ENCODE assay signal across 26 cellular contexts in the genomic region with DNA sequence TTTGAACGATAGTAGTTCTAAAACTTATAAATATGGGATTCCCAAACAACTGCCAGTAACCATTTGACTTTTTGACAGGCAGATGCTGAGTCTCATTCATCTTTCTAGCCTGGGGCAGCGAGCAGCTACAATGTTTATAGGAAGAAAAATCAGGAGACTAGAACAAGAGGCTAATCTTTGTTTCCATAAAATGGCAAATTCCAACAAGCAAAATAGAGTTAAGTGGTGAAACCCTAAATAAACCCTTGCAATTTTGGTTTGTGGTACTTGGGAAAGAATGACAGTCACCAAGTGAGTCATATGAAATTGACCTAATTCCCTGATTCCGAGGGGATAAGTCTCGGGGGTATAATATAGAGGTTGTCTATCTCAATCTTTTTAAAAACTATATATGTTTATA. TPM values are rescaled to one million over a fixed set of nuclear protein-coding genes. Genes with fewer than 3 reads are reported as not detected.
"Had no signal": no experiment of that assay in that cellular context is flagged by ENCODE, and none has a peak within 500 bp of the region (broad histone marks: within the 10 kb centered on the region; RNA-seq: fewer than 3 reads in every experiment).

No MANE protein-coding gene starts in this region.

- H3K4me3 Mint-ChIP-seq: activated B cell treated with CpG ODN at 0.5 μM for 24 hours; activated CD4-positive, alpha-beta T cell treated with anti-CD3 and anti-CD28 coated beads, Interleukin-2, amount 10 ng/mL, durations not matched to agents 24 days and 14 days; activated CD8-positive, alpha-beta memory T cell treated with anti-CD3 and anti-CD28 coated beads, Interleukin-2, amount 10 ng/mL, durations not matched to agents 7 days and 5 days; activated naive CD4-positive, alpha-beta T cell treated with anti-CD3 and anti-CD28 coated beads, Interleukin-2, amount 10 ng/mL, durations not matched to agents 7 days and 5 days; activated naive CD8-positive, alpha-beta T cell treated with anti-CD3 and anti-CD28 coated beads for 36 hours; activated T-cell treated with anti-CD3 and anti-CD28 coated beads, Interleukin-2, amount 50 U/mL, for 4 hours; T-helper 1 cell treated with Interleukin-12 subunit alpha and Interleukin-12 subunit beta and Interleukin-4 antibody, amounts not matched to agents 30 μg/mL and 1 μg/mL, for 36 hours had no signal

- H3K4me3 ChIP-seq: SJCRH30 had no signal

- H3K36me3 ChIP-seq: SJCRH30 had no signal

- H3K27ac Mint-ChIP-seq: activated B cell treated with CpG ODN at 0.5 μM for 24 hours; activated CD4-positive, alpha-beta T cell treated with anti-CD3 and anti-CD28 coated beads, Interleukin-2, amount 10 ng/mL, durations not matched to agents 24 days and 14 days; activated CD8-positive, alpha-beta memory T cell treated with anti-CD3 and anti-CD28 coated beads, Interleukin-2, amount 10 ng/mL, durations not matched to agents 7 days and 5 days; activated naive CD4-positive, alpha-beta T cell treated with anti-CD3 and anti-CD28 coated beads, Interleukin-2, amount 10 ng/mL, durations not matched to agents 7 days and 5 days; activated naive CD8-positive, alpha-beta T cell treated with anti-CD3 and anti-CD28 coated beads for 36 hours; T-helper 1 cell treated with Interleukin-12 subunit alpha and Interleukin-12 subunit beta and Interleukin-4 antibody, amounts not matched to agents 30 μg/mL and 1 μg/mL, for 36 hours had no signal

- H3K27ac ChIP-seq: SJCRH30 had no signal

- DNase-seq: activated B cell treated with CpG ODN at 0.5 μM for 24 hours; activated CD4-positive, alpha-beta T cell treated with anti-CD3 and anti-CD28 coated beads for 1 hour; activated CD4-positive, alpha-beta T cell treated with anti-CD3 and anti-CD28 coated beads, Interleukin-2, amount 10 ng/mL, durations not matched to agents 24 days and 14 days; activated CD4-positive, alpha-beta T cell treated with anti-CD3 and anti-CD28 coated beads, Interleukin-2, amount 50 U/mL, for 48 hours; activated CD8-positive, alpha-beta memory T cell treated with anti-CD3 and anti-CD28 coated beads, Interleukin-2, amount 10 ng/mL, durations not matched to agents 7 days and 5 days; activated effector memory CD4-positive, alpha-beta T cell treated with anti-CD3 and anti-CD28 coated beads, Interleukin-2, amount 50 U/mL, for 16 hours; activated naive CD4-positive, alpha-beta T cell treated with anti-CD3 and anti-CD28 coated beads, Interleukin-2, amount 10 ng/mL, durations not matched to agents 7 days and 5 days; activated naive CD8-positive, alpha-beta T cell treated with anti-CD3 and anti-CD28 coated beads for 36 hours; activated T-cell treated with anti-CD3 and anti-CD28 coated beads, Interleukin-2, amount 50 U/mL, for 4 hours; cerebellar nuclear complex; Kasumi-1; NCI-H1092; NCI-H1417; NCI-H1930; NCI-H2171 treated with DMSO at 0.1 percent for 48 hours; NCI-H345; NCI-H510A; NCI-H526 treated with DMSO at 0.1 percent for 48 hours; NCI-H82; Right ventricle myocardium superior; RPMI8226; SJCRH30; SW 1271; T-helper 9 cell had no signal

- H3K36me3 Mint-ChIP-seq: activated CD8-positive, alpha-beta memory T cell treated with anti-CD3 and anti-CD28 coated beads, Interleukin-2, amount 10 ng/mL, durations not matched to agents 7 days and 5 days; activated naive CD4-positive, alpha-beta T cell treated with anti-CD3 and anti-CD28 coated beads, Interleukin-2, amount 10 ng/mL, durations not matched to agents 7 days and 5 days; activated naive CD8-positive, alpha-beta T cell treated with anti-CD3 and anti-CD28 coated beads for 36 hours had no signal

- H3K4me1 Mint-ChIP-seq: activated B cell treated with CpG ODN at 0.5 μM for 24 hours had no signal

- H3K27me3 ChIP-seq: SJCRH30 had no signal

- H3K9me3 ChIP-seq: SJCRH30 had no signal

- H3K9me3 Mint-ChIP-seq: activated naive CD4-positive, alpha-beta T cell treated with anti-CD3 and anti-CD28 coated beads, Interleukin-2, amount 10 ng/mL, durations not matched to agents 7 days and 5 days; activated naive CD8-positive, alpha-beta T cell treated with anti-CD3 and anti-CD28 coated beads for 36 hours; activated T-cell treated with anti-CD3 and anti-CD28 coated beads, Interleukin-2, amount 50 U/mL, for 4 hours; T-helper 1 cell treated with Interleukin-12 subunit alpha and Interleukin-12 subunit beta and Interleukin-4 antibody, amounts not matched to agents 30 μg/mL and 1 μg/mL, for 36 hours had no signal

- H3K4me1 ChIP-seq: SJCRH30 had no signal

RNA-seq across cellular contexts. Expression of a gene that starts 27.3 kb away (rescaled TPM):
- total RNA-seq: activated B cell treated with CpG ODN at 0.5 μM for 24 hours; activated CD4-positive, alpha-beta T cell treated with anti-CD3 and anti-CD28 coated beads, Interleukin-2, amount 10 ng/mL, durations not matched to agents 24 days and 14 days; activated CD8-positive, alpha-beta memory T cell treated with anti-CD3 and anti-CD28 coated beads, Interleukin-2, amount 10 ng/mL, durations not matched to agents 7 days and 5 days; activated naive CD8-positive, alpha-beta T cell treated with anti-CD3 and anti-CD28 coated beads for 36 hours; activated T-cell treated with anti-CD3 and anti-CD28 coated beads, Interleukin-2, amount 50 U/mL, for 4 hours; OCI-LY7; SJCRH30 had no signal
